In genomic region chr16:84699147-84699711, GRCh38 we compare ENCODE assay signal across 1 cellular context.
A peak's percentile ranks its signal among the peaks of the same experiment; 100 is the strongest.
TF ChIP-seq lines count a peak whose summit lies in the region.

No MANE protein-coding gene starts in this region.

TF ChIP-seq in HepG2, 621 proteins besides CTCF, POLR2A, EP300 and RAD21 (continued from another document and continues in another):
- TF ChIP-seq E2F5 (CRISPR knock-in tag; conservative IDR thresholded peaks at IDR 0.05) = 0 out of 2 replicates have a peak, but pooled peaks have one; percentile 15
- no peak for TF ChIP-seq ZNF672 (CRISPR knock-in tag; IDR thresholded peaks at IDR 0.05)
- no peak for TF ChIP-seq ARNT (IDR thresholded peaks at IDR 0.05)
- TF ChIP-seq MXD4 (CRISPR knock-in tag; IDR thresholded peaks at IDR 0.05) = no peak
- TF ChIP-seq NKX3-1 (CRISPR knock-in tag; IDR thresholded peaks at IDR 0.05) = peak; percentile 72; the same call in 1 of the 2 replicates
- TF ChIP-seq MXD3 (CRISPR knock-in tag; IDR thresholded peaks at IDR 0.05) = peak; percentile 87; the same call in 1 of the 2 replicates
- TF ChIP-seq ZNF354B (CRISPR knock-in tag; IDR thresholded peaks at IDR 0.05) = no peak
- TF ChIP-seq ARID3A (IDR thresholded peaks at IDR 0.05; ENCODE audit: low read depth, low read length) = no peak
- TF ChIP-seq IRF1 (CRISPR knock-in tag; IDR thresholded peaks at IDR 0.05; ENCODE audit: low read depth) = no peak
- peak; percentile 62; the same call in 1 of the 2 replicates for TF ChIP-seq ZMYM2 (CRISPR knock-in tag; IDR thresholded peaks at IDR 0.05)
- no peak for TF ChIP-seq AHR (CRISPR knock-in tag; IDR thresholded peaks at IDR 0.05)
- peak; percentile 68 for TF ChIP-seq ZNF337 (CRISPR knock-in tag; IDR thresholded peaks at IDR 0.05; ENCODE audit: borderline replicate concordance, low read depth)
- peak; percentile 4; the same call in 1 of the 2 replicates for TF ChIP-seq ZNF546 (CRISPR knock-in tag; conservative IDR thresholded peaks at IDR 0.05)
- peak; percentile 83; the same call in 1 of the 2 replicates for TF ChIP-seq ZNF775 (CRISPR knock-in tag; IDR thresholded peaks at IDR 0.05; ENCODE audit: borderline replicate concordance)
- TF ChIP-seq ZNF614 (CRISPR knock-in tag; IDR thresholded peaks at IDR 0.05; ENCODE audit: borderline replicate concordance) = 0 out of 2 replicates have a peak, but pooled peaks have one; percentile 15
- TF ChIP-seq PBX3 (CRISPR knock-in tag; IDR thresholded peaks at IDR 0.05; ENCODE audit: borderline replicate concordance) = peak; percentile 73; the same call in 1 of the 2 replicates
- TF ChIP-seq MTF2 (CRISPR knock-in tag; IDR thresholded peaks at IDR 0.05; ENCODE audit: borderline replicate concordance) = no peak
- no peak for TF ChIP-seq ZHX2 (IDR thresholded peaks at IDR 0.05; ENCODE audit: low read depth)
- TF ChIP-seq ZHX2 (CRISPR knock-in tag; IDR thresholded peaks at IDR 0.05; ENCODE audit: borderline replicate concordance) = 0 out of 2 replicates have a peak, but pooled peaks have one; percentile 41
- 0 out of 2 replicates have a peak, but pooled peaks have one; percentile 16 for TF ChIP-seq NR1H2 (CRISPR knock-in tag; IDR thresholded peaks at IDR 0.05; ENCODE audit: borderline replicate concordance, low read depth)
- no peak for TF ChIP-seq GRHL1 (CRISPR knock-in tag; conservative IDR thresholded peaks at IDR 0.05)
- peak; percentile 72; the same call in 1 of the 2 replicates for TF ChIP-seq ZNF350 (CRISPR knock-in tag; IDR thresholded peaks at IDR 0.05; ENCODE audit: borderline replicate concordance, low read depth)
- no peak for TF ChIP-seq ZHX1 (CRISPR knock-in tag; IDR thresholded peaks at IDR 0.05; ENCODE audit: low read depth)
- TF ChIP-seq ZNF136 (CRISPR knock-in tag; IDR thresholded peaks at IDR 0.05; ENCODE audit: low read depth) = peak; percentile 48; the same call in 1 of the 2 replicates
- 0 out of 2 replicates have a peak, but pooled peaks have one; percentile 63 for TF ChIP-seq ZNF205 (CRISPR knock-in tag; IDR thresholded peaks at IDR 0.05)
- TF ChIP-seq HDAC2 (CRISPR knock-in tag; IDR thresholded peaks at IDR 0.05) = peak; percentile 35; the same call in 1 of the 2 replicates
- peak; percentile 73 for TF ChIP-seq DBP (CRISPR knock-in tag; IDR thresholded peaks at IDR 0.05; ENCODE audit: not compliant biosample characterization)
- TF ChIP-seq ZNF235 (CRISPR knock-in tag; IDR thresholded peaks at IDR 0.05; ENCODE audit: borderline replicate concordance) = 0 out of 2 replicates have a peak, but pooled peaks have one; percentile 20
- peak; percentile 49; the same call in 1 of the 2 replicates for TF ChIP-seq ZNF510 (CRISPR knock-in tag; IDR thresholded peaks at IDR 0.05; ENCODE audit: low read depth)
- no peak for TF ChIP-seq SAFB2 (CRISPR knock-in tag; IDR thresholded peaks at IDR 0.05; ENCODE audit: borderline replicate concordance, low read depth)
- 0 out of 2 replicates have a peak, but pooled peaks have one; percentile 32 for TF ChIP-seq ZNF512 (CRISPR knock-in tag; IDR thresholded peaks at IDR 0.05)
- peak; percentile 80; the same call in 1 of the 2 replicates for TF ChIP-seq PAX8 (CRISPR knock-in tag; IDR thresholded peaks at IDR 0.05; ENCODE audit: borderline replicate concordance)
- peak; percentile 63; the same call in 1 of the 2 replicates for TF ChIP-seq TEAD2 (CRISPR knock-in tag; IDR thresholded peaks at IDR 0.05)
- TF ChIP-seq HNRNPUL1 (IDR thresholded peaks at IDR 0.05; ENCODE audit: low read depth, low read length) = no peak
- peak; percentile 45; the same call in 1 of the 2 replicates for TF ChIP-seq ZNF678 (CRISPR knock-in tag; IDR thresholded peaks at IDR 0.05)
- TF ChIP-seq HIVEP1 (CRISPR knock-in tag; IDR thresholded peaks at IDR 0.05) = peak; percentile 88
- TF ChIP-seq RXRA (CRISPR knock-in tag; IDR thresholded peaks at IDR 0.05) = peak; percentile 50
- 0 out of 2 replicates have a peak, but pooled peaks have one; percentile 67 for TF ChIP-seq ZNF296 (CRISPR knock-in tag; conservative IDR thresholded peaks at IDR 0.05)
- TF ChIP-seq SRSF1 (optimal IDR thresholded peaks at IDR 0.05; ENCODE audit: low read depth, low read length) = no peak
- TF ChIP-seq NFYB (CRISPR knock-in tag; IDR thresholded peaks at IDR 0.05) = no peak
- no peak for TF ChIP-seq ZSCAN30 (CRISPR knock-in tag; IDR thresholded peaks at IDR 0.05)
- TF ChIP-seq ZFP90 (CRISPR knock-in tag; IDR thresholded peaks at IDR 0.05; ENCODE audit: borderline replicate concordance) = peak; percentile 54; the same call in 1 of the 2 replicates
- TF ChIP-seq HNF4A (CRISPR knock-in tag; IDR thresholded peaks at IDR 0.05) = no peak
- peak; percentile 96; the same call in 1 of the 2 replicates for TF ChIP-seq GLI4 (CRISPR knock-in tag; IDR thresholded peaks at IDR 0.05; ENCODE audit: borderline replicate concordance)
- TF ChIP-seq ZNF841 (CRISPR knock-in tag; IDR thresholded peaks at IDR 0.05; ENCODE audit: borderline replicate concordance) = no peak
- TF ChIP-seq STAG1 (CRISPR knock-in tag; IDR thresholded peaks at IDR 0.05) = no peak
